8 cellular contexts compared by ENCODE assay signal in genomic region chr14:102694530-102695171, GRCh38.
DNase-seq lines count a peak whose midpoint lies in the region; ATAC-seq and TF ChIP-seq lines count a peak whose summit lies in the region.

No MANE protein-coding gene starts in this region.

- no peak overlapping the region for H3K27ac Mint-ChIP-seq in CD4-positive, alpha-beta T cell
- no peak overlapping the region for H3K27ac Mint-ChIP-seq in activated CD4-positive, alpha-beta memory T cell treated with anti-CD3 and anti-CD28 coated beads for 36 hours
- no peak overlapping the region for H3K27ac Mint-ChIP-seq in stimulated activated memory B cell treated with anti-CD40 and anti-IgM and Interleukin-4, amounts not matched to agents 10 μg/mL and 1 μg/mL and 100 μg/mL, for 72 hours

- CTCF ChIA-PET in CD4-positive, alpha-beta T cell (lab: Charles Lee), result interaction anchor here (0.6 to 2.5 kb wide), 13 partner anchors 8 to 598 kb away, joined by 3 to 12 read pairs (median 5); no protein-coding TSS in a partner anchor
- CTCF ChIA-PET in activated CD4-positive, alpha-beta memory T cell treated with anti-CD3 and anti-CD28 coated beads for 36 hours (lab: Charles Lee), result interaction anchor here (0.6 to 4.0 kb wide), 67 partner anchors 8 to 1125 kb away, joined by 3 to 49 read pairs (median 4); partner anchors contain the start of genes EXOC3L4 and TNFAIP2

- intact Hi-C loops in CD4-positive, alpha-beta T cell (cut with DNase I, micrococcal nuclease), result loop anchor here (1.0 to 5.0 kb wide), 7 partner anchors 78 to 598 kb away; no protein-coding TSS in a partner anchor
- intact Hi-C loops in activated CD4-positive, alpha-beta memory T cell treated with anti-CD3 and anti-CD28 coated beads for 36 hours (cut with micrococcal nuclease), result loop anchor here (1.0 to 5.0 kb wide), 2 partner anchors 83 to 224 kb away; partner anchors contain the start of gene TRAF3
- intact Hi-C loops in mucosa of descending colon (cut with DNase I, micrococcal nuclease), result no loop called here

- peaks cover 20% of the 10 kb centered on the region for H3K4me1 ChIP-seq in mucosa of descending colon (ENCODE audit: low read depth)

- no peaks in the 10 kb centered on the region for H3K9me3 ChIP-seq in CD4-positive, alpha-beta T cell (ENCODE audit: control insufficient read depth, low read length)
- no peaks in the 10 kb centered on the region for H3K9me3 ChIP-seq in mucosa of descending colon

- H3K27me3 Mint-ChIP-seq in CD4-positive, alpha-beta T cell, result no peaks in the 10 kb centered on the region
- H3K27me3 Mint-ChIP-seq in activated CD4-positive, alpha-beta memory T cell treated with anti-CD3 and anti-CD28 coated beads for 36 hours, result no peaks in the 10 kb centered on the region
- no peaks in the 10 kb centered on the region for H3K27me3 Mint-ChIP-seq in stimulated activated memory B cell treated with anti-CD40 and anti-IgM and Interleukin-4, amounts not matched to agents 10 μg/mL and 1 μg/mL and 100 μg/mL, for 72 hours

- no peak overlapping the region for H3K4me3 Mint-ChIP-seq in CD4-positive, alpha-beta T cell
- H3K4me3 Mint-ChIP-seq in activated CD4-positive, alpha-beta memory T cell treated with anti-CD3 and anti-CD28 coated beads for 36 hours, result no peak overlapping the region
- no peak overlapping the region for H3K4me3 Mint-ChIP-seq in stimulated activated memory B cell treated with anti-CD40 and anti-IgM and Interleukin-4, amounts not matched to agents 10 μg/mL and 1 μg/mL and 100 μg/mL, for 72 hours

- no peak overlapping the region for H3K4me3 ChIP-seq in HFF-Myc (replicated peaks; ENCODE audit: low read depth, low read length)
- H3K4me3 ChIP-seq in mucosa of descending colon, result no peak overlapping the region

- POLR2A ChIA-PET in CD4-positive, alpha-beta T cell (lab: Charles Lee), result interaction anchor here (0.8 to 1.2 kb wide), 3 partner anchors 234 to 410 kb away, joined by 3 read pairs; no protein-coding TSS in a partner anchor
- POLR2A ChIA-PET in activated CD4-positive, alpha-beta memory T cell treated with anti-CD3 and anti-CD28 coated beads for 36 hours (lab: Charles Lee), result interaction anchor here (0.6 kb wide), 1 partner anchor 868 kb away, joined by 3 read pairs; the partner anchor contains the start of gene BAG5

- no peaks in the 10 kb centered on the region for H3K9me3 Mint-ChIP-seq in CD4-positive, alpha-beta T cell
- no peaks in the 10 kb centered on the region for H3K9me3 Mint-ChIP-seq in activated CD4-positive, alpha-beta memory T cell treated with anti-CD3 and anti-CD28 coated beads for 36 hours
- no peaks in the 10 kb centered on the region for H3K9me3 Mint-ChIP-seq in stimulated activated memory B cell treated with anti-CD40 and anti-IgM and Interleukin-4, amounts not matched to agents 10 μg/mL and 1 μg/mL and 100 μg/mL, for 72 hours

- no peaks in the 10 kb centered on the region for H3K36me3 ChIP-seq in mucosa of descending colon (ENCODE audit: low read depth)

- peaks cover 37% of the 10 kb centered on the region for H3K4me1 Mint-ChIP-seq in CD4-positive, alpha-beta T cell (ENCODE audit: low read depth)
- H3K4me1 Mint-ChIP-seq in activated CD4-positive, alpha-beta memory T cell treated with anti-CD3 and anti-CD28 coated beads for 36 hours (ENCODE audit: low read depth), result peaks cover 18% of the 10 kb centered on the region
- H3K4me1 Mint-ChIP-seq in stimulated activated memory B cell treated with anti-CD40 and anti-IgM and Interleukin-4, amounts not matched to agents 10 μg/mL and 1 μg/mL and 100 μg/mL, for 72 hours, result peaks cover 41% of the 10 kb centered on the region

- H3K27me3 ChIP-seq in CD4-positive, alpha-beta T cell (ENCODE audit: control insufficient read depth, insufficient read depth, low read length), result no peaks in the 10 kb centered on the region

- peak; percentile 89 for ATAC-seq in CD4-positive, alpha-beta T cell (ENCODE audit: poor library complexity)
- ATAC-seq in mucosa of descending colon (peak; percentile 69), GM19467 (IDR thresholded peaks at IDR 0.05; ENCODE audit: unreplicated experiment) (no peak)
- peak; percentile 56 for ATAC-seq in stimulated activated memory B cell treated with anti-CD40 and anti-IgM and Interleukin-4, amounts not matched to agents 10 μg/mL and 1 μg/mL and 100 μg/mL, for 72 hours

- peak; percentile 83 for TF ChIP-seq CTCF in CD4-positive, alpha-beta T cell (IDR thresholded peaks at IDR 0.05)
- TF ChIP-seq CTCF in HFF-Myc (IDR thresholded peaks at IDR 0.05; ENCODE audit: low read depth, low read length, missing control alignments) (peak; percentile 49), mucosa of descending colon (IDR thresholded peaks at IDR 0.05) (peak; percentile 51)

- peak; percentile 15 to 56 (median 42) for DNase-seq in CD4-positive, alpha-beta T cell
- DNase-seq in HFF-Myc (ENCODE audit: extremely low read depth, low read depth) (peak; percentile 60), NCI-H748 (lab: John Stamatoyannopoulos, UW; ENCODE audit: unreplicated experiment) (peak; percentile 76), epidermal melanocyte (ENCODE audit: insufficient read length, low spot score) (peak; percentile 69), mucosa of descending colon (peak in 1 of 3 donors; percentile 91)
- DNase-seq in activated CD4-positive, alpha-beta memory T cell treated with anti-CD3 and anti-CD28 coated beads for 36 hours, result peak; percentile 49

- H3K27ac ChIP-seq in CD4-positive, alpha-beta T cell (ENCODE audit: low read depth, low read length), result no peak overlapping the region

- no peaks in the 10 kb centered on the region for H3K36me3 Mint-ChIP-seq in CD4-positive, alpha-beta T cell (ENCODE audit: low read depth)
- no peaks in the 10 kb centered on the region for H3K36me3 Mint-ChIP-seq in activated CD4-positive, alpha-beta memory T cell treated with anti-CD3 and anti-CD28 coated beads for 36 hours
- no peaks in the 10 kb centered on the region for H3K36me3 Mint-ChIP-seq in stimulated activated memory B cell treated with anti-CD40 and anti-IgM and Interleukin-4, amounts not matched to agents 10 μg/mL and 1 μg/mL and 100 μg/mL, for 72 hours

Comparison
In these comparisons a context has a peak if more than half of its experiments do, and no peak if none do; other contexts are left out.
1. intact Hi-C loops: an anchor here in CD4-positive, alpha-beta T cell (1.0 to 5.0 kb wide) and activated CD4-positive, alpha-beta memory T cell treated with anti-CD3 and anti-CD28 coated beads for 36 hours (1.0 to 5.0 kb wide); none called in mucosa of descending colon.